In genomic region chr16:56451753-56452689, GRCh38 we compare ENCODE assay signal across 1 cellular context.
TF ChIP-seq lines count a peak whose summit lies in the region.

No MANE protein-coding gene starts in this region.

TF ChIP-seq in GM23338, 12 proteins besides CTCF, POLR2A, EP300 and RAD21 (continued from another document):
- TF ChIP-seq REST (IDR thresholded peaks at IDR 0.05; ENCODE audit: unreplicated experiment) = no peak
- no peak for TF ChIP-seq EZH2phosphoT487 (IDR thresholded peaks at IDR 0.05; ENCODE audit: unreplicated experiment)
- no peak for TF ChIP-seq POLR2AphosphoS5 (IDR thresholded peaks at IDR 0.05; ENCODE audit: low read depth)
- TF ChIP-seq NANOG (IDR thresholded peaks at IDR 0.05; ENCODE audit: borderline replicate concordance) = no peak
- TF ChIP-seq ZNF114 (CRISPR knock-in tag; IDR thresholded peaks at IDR 0.05) = no peak
TF ChIP-seq in GM23338: peak in this region for 0.
